In genomic region chr10:114661212-114661611, GRCh38 we compare ENCODE assay signal across 20 cellular contexts.
"Had no signal": no experiment of that assay in that cellular context is flagged by ENCODE, and none has a peak within 500 bp of the region (broad histone marks: within the 10 kb centered on the region; RNA-seq: fewer than 3 reads in every experiment).

No MANE protein-coding gene starts in this region.

- H3K27ac ChIP-seq: colonic mucosa, epithelial cell of prostate, esophagus squamous epithelium, left lung, lower lobe of right lung had no signal

- H3K27ac Mint-ChIP-seq: dendritic cell treated with granulocyte-macrophage colony-stimulating factor and Interleukin-4, amounts not matched to agents 40 ng/mL and 50 ng/mL, for 4 days; effector memory CD8-positive, alpha-beta T cell; endodermal cell; naive thymus-derived CD4-positive, alpha-beta T cell had no signal

- H3K4me1 ChIP-seq: colonic mucosa had no signal

- H3K9me3 ChIP-seq: colonic mucosa, esophagus squamous epithelium, gastrocnemius medialis, left lung, lower lobe of right lung had no signal

- H3K4me3 ChIP-seq: colonic mucosa, esophagus squamous epithelium, gastrocnemius medialis, left lung, lower lobe of right lung had no signal

- ATAC-seq: effector memory CD8-positive, alpha-beta T cell; esophagus mucosa; gastrocnemius medialis; left lung; lower lobe of right lung; naive thymus-derived CD4-positive, alpha-beta T cell had no signal

- H3K36me3 ChIP-seq: colonic mucosa, esophagus squamous epithelium, gastrocnemius medialis, left lung, lower lobe of right lung had no signal

- H3K9me3 Mint-ChIP-seq: dendritic cell treated with granulocyte-macrophage colony-stimulating factor and Interleukin-4, amounts not matched to agents 40 ng/mL and 50 ng/mL, for 4 days; effector memory CD8-positive, alpha-beta T cell; endodermal cell; naive thymus-derived CD4-positive, alpha-beta T cell had no signal

- DNase-seq: colonic mucosa; cortex of kidney; effector CD8-positive, alpha-beta T cell; effector memory CD8-positive, alpha-beta T cell; endodermal cell; esophagus squamous epithelium; foreskin fibroblast; foreskin melanocyte; gastrocnemius medialis; glutamatergic neuron; head of caudate nucleus; hippocampal formation; left lung; lower lobe of right lung; mesendoderm; midbrain; naive thymus-derived CD4-positive, alpha-beta T cell had no signal

- H3K36me3 Mint-ChIP-seq: naive thymus-derived CD4-positive, alpha-beta T cell had no signal

- H3K4me3 Mint-ChIP-seq: dendritic cell treated with granulocyte-macrophage colony-stimulating factor and Interleukin-4, amounts not matched to agents 40 ng/mL and 50 ng/mL, for 4 days; effector memory CD8-positive, alpha-beta T cell; endodermal cell; naive thymus-derived CD4-positive, alpha-beta T cell had no signal

- H3K27me3 Mint-ChIP-seq: dendritic cell treated with granulocyte-macrophage colony-stimulating factor and Interleukin-4, amounts not matched to agents 40 ng/mL and 50 ng/mL, for 4 days had no signal

- H3K27me3 ChIP-seq: colonic mucosa, esophagus squamous epithelium, gastrocnemius medialis, left lung had no signal
